In genomic region chr6:122604676-122605075, GRCh38 we compare ENCODE assay signal across 17 cellular contexts. TPM values are rescaled to one million over a fixed set of nuclear protein-coding genes. Genes with fewer than 3 reads are reported as not detected.
"Had no signal": no experiment of that assay in that cellular context is flagged by ENCODE, and none has a peak within 500 bp of the region (broad histone marks: within the 10 kb centered on the region; RNA-seq: fewer than 3 reads in every experiment).

No MANE protein-coding gene starts in this region.

- H3K4me3 ChIP-seq: heart right ventricle, left ventricle myocardium inferior, lower lobe of right lung, right atrium auricular region, sigmoid colon, skin epidermis, stomach, suprapubic skin, tibial artery, upper lobe of left lung had no signal

- H3K9me3 ChIP-seq: lower lobe of right lung, sigmoid colon, stomach, suprapubic skin, tibial artery, upper lobe of left lung had no signal

- H3K36me3 ChIP-seq: heart right ventricle, left ventricle myocardium inferior, lower lobe of right lung, right atrium auricular region, sigmoid colon, stomach, suprapubic skin, tibial artery, upper lobe of left lung had no signal

- H3K4me1 ChIP-seq: foreskin keratinocyte, left ventricle myocardium inferior, lower lobe of right lung had no signal

- H3K27ac ChIP-seq: foreskin keratinocyte, heart right ventricle, left ventricle myocardium inferior, lower lobe of right lung, right atrium auricular region, sigmoid colon, skin epidermis, stomach, suprapubic skin, tibial artery, upper lobe of left lung had no signal

- ATAC-seq: foreskin keratinocyte; heart right ventricle; left cardiac atrium; lower lobe of right lung; stimulated activated naive B cell treated with anti-CD40 and anti-IgM and Interleukin-4, amounts not matched to agents 10 μg/mL and 1 μg/mL and 100 μg/mL, for 72 hours had no signal

- H3K27me3 ChIP-seq: foreskin keratinocyte, right atrium auricular region, sigmoid colon, stomach, suprapubic skin, tibial artery, upper lobe of left lung had no signal

- DNase-seq: foreskin keratinocyte; heart right ventricle; left cardiac atrium; left ventricle myocardium inferior; lower lobe of right lung; mesenchymal stem cell; naive B cell; sigmoid colon; stimulated activated CD4-positive, alpha-beta T cell treated with anti-CD3 and anti-CD28 coated beads, Interleukin-2, amount 100 ng/mL, for 24 hours; stimulated activated CD4-positive, alpha-beta T cell treated with anti-CD3 and anti-CD28 coated beads, Interleukin-4, amount 100 ng/mL, for 4 hours; stimulated activated naive B cell treated with anti-CD40 and anti-IgM and Interleukin-4, amounts not matched to agents 10 μg/mL and 1 μg/mL and 100 μg/mL, for 72 hours; stomach; tibial artery; upper lobe of left lung had no signal

RNA-seq across cellular contexts. Expression of gene PKIB, which starts 5.5 kb away (rescaled TPM):
- total RNA-seq: right atrium auricular region had no signal
